8 cellular contexts compared by ENCODE assay signal in the genomic region with DNA sequence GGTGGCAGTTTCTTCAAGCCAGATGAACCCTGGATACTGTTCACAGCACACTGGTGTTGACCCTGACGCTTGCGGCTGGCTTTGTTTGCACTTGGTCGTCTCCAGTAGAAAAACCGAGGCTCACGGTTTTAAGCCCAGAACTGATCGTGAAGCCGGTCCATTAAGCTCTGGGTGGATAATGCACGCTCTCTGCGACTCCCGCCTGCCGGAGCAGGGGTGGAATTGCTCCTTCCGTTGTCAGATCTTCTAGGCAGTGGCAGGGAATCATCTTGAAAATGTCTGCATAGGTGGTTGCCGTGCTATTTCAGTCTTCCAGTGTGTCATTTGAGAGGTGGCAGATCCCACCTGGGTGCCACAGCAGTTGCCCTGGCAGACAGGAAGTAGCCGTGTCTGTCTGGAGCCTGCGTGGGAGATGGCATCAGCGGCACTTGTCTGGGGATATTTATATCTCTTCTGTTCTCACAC. TPM values are rescaled to one million over a fixed set of nuclear protein-coding genes. Genes with fewer than 3 reads are reported as not detected.
DNase-seq lines count a peak whose midpoint lies in the region; ATAC-seq and TF ChIP-seq lines count a peak whose summit lies in the region.

No MANE protein-coding gene starts in this region.

- no peaks in the 10 kb centered on the region for H3K9me3 Mint-ChIP-seq in activated T-cell treated with anti-CD3 and anti-CD28 coated beads, Interleukin-2, amount 50 U/mL, for 24 hours
- no peaks in the 10 kb centered on the region for H3K9me3 Mint-ChIP-seq in osteocyte (ENCODE audit: unreplicated experiment)

- H3K79me2 ChIP-seq in fibroblast of lung (ENCODE audit: control insufficient read depth, insufficient read depth, low read length) = peaks cover 36% of the 10 kb centered on the region
- no peaks in the 10 kb centered on the region for H3K79me2 ChIP-seq in OCI-LY7 (ENCODE audit: insufficient read depth, low read depth, low read length)

- peaks cover 67% of the 10 kb centered on the region for H3K36me3 Mint-ChIP-seq in activated T-cell treated with anti-CD3 and anti-CD28 coated beads, Interleukin-2, amount 50 U/mL, for 24 hours (ENCODE audit: low read depth)
- H3K36me3 Mint-ChIP-seq in osteocyte (ENCODE audit: unreplicated experiment) = peaks cover 20% of the 10 kb centered on the region

- peak overlapping the region; percentile 0 for H3K9ac ChIP-seq in fibroblast of lung (ENCODE audit: insufficient read depth, low read length)

- peaks cover 14% of the 10 kb centered on the region for H3K4me1 ChIP-seq in fibroblast of lung (ENCODE audit: control insufficient read depth, extremely low read depth, insufficient read depth, low read length)
- peaks cover 9% of the 10 kb centered on the region for H3K4me1 ChIP-seq in OCI-LY7 (ENCODE audit: insufficient read depth, low read length, poor library complexity, severe bottlenecking)

- H3K4me3 ChIP-seq in fibroblast of lung (replicated peaks in 1 of 4; ENCODE audit: control extremely low read depth in 1 of 4, insufficient read depth in 1 of 4, low read depth in 3 of 4, low read length in 4 of 4) (peak overlapping the region in 2 of 4 experiments; percentile 3 to 15), OCI-LY7 (ENCODE audit: low read depth, low read length, poor library complexity, severe bottlenecking) (no peak overlapping the region)

- H3K27ac ChIP-seq in fibroblast of lung (ENCODE audit: insufficient read depth, low read length) (peak overlapping the region; percentile 92), OCI-LY7 (ENCODE audit: low read depth, low read length, poor library complexity, severe bottlenecking) (no peak overlapping the region)

- H3K4me1 Mint-ChIP-seq in activated T-cell treated with anti-CD3 and anti-CD28 coated beads, Interleukin-2, amount 50 U/mL, for 24 hours (ENCODE audit: low read depth) = peaks cover 64% of the 10 kb centered on the region
- peaks cover 43% of the 10 kb centered on the region for H3K4me1 Mint-ChIP-seq in osteocyte (ENCODE audit: unreplicated experiment)

- H3K36me3 ChIP-seq in fibroblast of lung (ENCODE audit: control insufficient read depth, insufficient read depth, low read length) (peaks cover 13% of the 10 kb centered on the region), OCI-LY7 (ENCODE audit: insufficient read depth, low read length) (peaks cover 20% of the 10 kb centered on the region)

- POLR2A ChIA-PET in OCI-LY7 (lab: Charles Lee) = no interaction called here

- H3K9me3 ChIP-seq in fibroblast of lung (ENCODE audit: control insufficient read depth, insufficient read depth, low read depth, low read length) = no peaks in the 10 kb centered on the region
- no peaks in the 10 kb centered on the region for H3K9me3 ChIP-seq in OCI-LY7 (ENCODE audit: low read length)

- H3K4me2 ChIP-seq in fibroblast of lung (ENCODE audit: extremely low read depth, insufficient read depth, low read length) (peak overlapping the region; percentile 88), OCI-LY7 (ENCODE audit: low read length) (no peak overlapping the region)

- H3K27ac Mint-ChIP-seq in activated T-cell treated with anti-CD3 and anti-CD28 coated beads, Interleukin-2, amount 50 U/mL, for 24 hours = peak overlapping the region; percentile 94
- H3K27ac Mint-ChIP-seq in osteocyte (ENCODE audit: unreplicated experiment) = peak overlapping the region; percentile 95

- no peaks in the 10 kb centered on the region for H3K27me3 ChIP-seq in fibroblast of lung (ENCODE audit: control insufficient read depth, insufficient read depth, low read length)

- BruUV-seq in OCI-LY7 (replicated peaks; lab: Mats Ljungman, UMichigan) = no TSS peak

- CTCF ChIA-PET in OCI-LY7 (lab: Charles Lee; ENCODE audit: unreplicated experiment) = no interaction called here

- intact Hi-C loops in OCI-LY7 (cut with micrococcal nuclease; ENCODE audit: unreplicated experiment) = no loop called here

- peak; percentile 42 to 54 for TF ChIP-seq CTCF in fibroblast of lung (conservative IDR thresholded peaks at IDR 0.05 in 1 of 2, IDR thresholded peaks at IDR 0.05 in 1 of 2; ENCODE audit: low read depth in 1 of 2, low read length in 2 of 2)
- peak; percentile 25 for TF ChIP-seq CTCF in osteocyte (IDR thresholded peaks at IDR 0.05)
- TF ChIP-seq CTCF in OCI-LY7 (conservative IDR thresholded peaks at IDR 0.05; ENCODE audit: low read length) = no peak

- H2AFZ ChIP-seq in fibroblast of lung (ENCODE audit: low read length) = no peak overlapping the region
- no peak overlapping the region for H2AFZ ChIP-seq in OCI-LY7 (ENCODE audit: low read length)

- H3K27me3 Mint-ChIP-seq in activated T-cell treated with anti-CD3 and anti-CD28 coated beads, Interleukin-2, amount 50 U/mL, for 24 hours = no peaks in the 10 kb centered on the region
- H3K27me3 Mint-ChIP-seq in osteocyte (ENCODE audit: unreplicated experiment) = no peaks in the 10 kb centered on the region

- ATAC-seq in activated CD4-positive, CD25-positive, alpha-beta regulatory T cell treated with anti-CD3 and anti-CD28 coated beads, Interleukin-2, amount 50 U/mL, for 24 hours = peak; percentile 21 to 37
- ATAC-seq in HG02798 (IDR thresholded peaks at IDR 0.05; ENCODE audit: poor library complexity, unreplicated experiment) = no peak
- ATAC-seq in GM21390 (IDR thresholded peaks at IDR 0.05; ENCODE audit: unreplicated experiment) = no peak

- peak overlapping the region; percentile 67 for H3K4me3 Mint-ChIP-seq in activated T-cell treated with anti-CD3 and anti-CD28 coated beads, Interleukin-2, amount 50 U/mL, for 24 hours
- peak overlapping the region; percentile 33 for H3K4me3 Mint-ChIP-seq in osteocyte (ENCODE audit: unreplicated experiment)

- no peaks in the 10 kb centered on the region for H3K9me2 ChIP-seq in OCI-LY7 (ENCODE audit: insufficient read depth, low read length)

- no peak for DNase-seq in activated CD4-positive, CD25-positive, alpha-beta regulatory T cell (lab: John Stamatoyannopoulos, UW)
- peak; percentile 45 for DNase-seq in activated T-cell treated with anti-CD3 and anti-CD28 coated beads, Interleukin-2, amount 50 U/mL, for 24 hours
- peak; percentile 54 to 62 for DNase-seq in fibroblast of lung (ENCODE audit: low read depth in 2 of 2)
- DNase-seq in osteocyte (ENCODE audit: extremely low spot score, unreplicated experiment) = no peak
- DNase-seq in OCI-LY7 (ENCODE audit: low spot score) = no peak

- H4K20me1 ChIP-seq in fibroblast of lung (ENCODE audit: control insufficient read depth, extremely low read depth, insufficient read depth, low read length) = no peaks in the 10 kb centered on the region
- H4K20me1 ChIP-seq in OCI-LY7 (ENCODE audit: insufficient read depth, low read length) = no peaks in the 10 kb centered on the region

RNA-seq across cellular contexts. Expression of a gene that starts 35.9 kb away (rescaled TPM):
- total RNA-seq in fibroblast of lung (27.5 and 32.2 TPM in 2 replicates), osteocyte (50.2 and 55.0 TPM in 2 replicates), OCI-LY7 (2022) (32.1 and 32.8 TPM in 2 replicates)
- polyA plus RNA-seq in fibroblast of lung = 11.1 and 13.8 TPM in 2 replicates
- 25.2 and 33.2 TPM in 2 replicates for polyA plus RNA-seq in fibroblast of lung (2012)
- polyA minus RNA-seq in fibroblast of lung (ENCODE audit: low replicate concordance) = 13.3 and 20.7 TPM in 2 replicates
- total RNA-seq in OCI-LY7 (2014; rRNA removed; shearing (Covaris generic)) = 35.0 and 37.0 TPM in 2 replicates

RNA-seq across cellular contexts. Expression of a gene that starts 57.5 kb away (rescaled TPM):
- total RNA-seq in fibroblast of lung (21.8 and 26.9 TPM in 2 replicates), osteocyte (56.2 and 63.1 TPM in 2 replicates), OCI-LY7 (2022) (32.0 and 34.5 TPM in 2 replicates)
- 5.2 and 8.2 TPM in 2 replicates for polyA plus RNA-seq in fibroblast of lung
- polyA plus RNA-seq in fibroblast of lung (2012) = 10.8 and 12.4 TPM in 2 replicates
- 30.8 and 36.6 TPM in 2 replicates for polyA minus RNA-seq in fibroblast of lung (ENCODE audit: low replicate concordance)
- total RNA-seq in OCI-LY7 (2014; rRNA removed; shearing (Covaris generic)) = 13.8 and 17.3 TPM in 2 replicates

Comparison
In these comparisons a context has a peak if more than half of its experiments do, and no peak if none do; other contexts are left out.
1. ATAC-seq: peak in activated CD4-positive, CD25-positive, alpha-beta regulatory T cell treated with anti-CD3 and anti-CD28 coated beads, Interleukin-2, amount 50 U/mL, for 24 hours (2 of 2); none in HG02798 (single experiment) and GM21390 (single experiment).
2. DNase-seq: peak in activated T-cell treated with anti-CD3 and anti-CD28 coated beads, Interleukin-2, amount 50 U/mL, for 24 hours (single experiment) and fibroblast of lung (2 of 2); none in activated CD4-positive, CD25-positive, alpha-beta regulatory T cell (0 of 4), osteocyte (single experiment) and OCI-LY7 (single experiment).